Comparison of ENCODE assay signal across 20 cellular contexts in genomic region chr18:8117008-8117376, GRCh38.
DNase-seq lines count a peak whose midpoint lies in the region; ATAC-seq and TF ChIP-seq lines count a peak whose summit lies in the region.
"Had no signal": no experiment of that assay in that cellular context is flagged by ENCODE, and none has a peak within 500 bp of the region (broad histone marks: within the 10 kb centered on the region; RNA-seq: fewer than 3 reads in every experiment).

No MANE protein-coding gene starts in this region.

- 86 to 94% (median 89%) methylated on average over 2 of the region's 2 CpGs for WGBS in adrenal gland, 4 donors

- peaks cover 12% of the 10 kb centered on the region for H3K4me1 Mint-ChIP-seq in Calu3 (ENCODE audit: low read depth, unreplicated experiment)
- H3K4me1 Mint-ChIP-seq in progenitor cell of endocrine pancreas (ENCODE audit: low read depth): peaks cover 6% of the 10 kb centered on the region

- H3K27me3 ChIP-seq in adrenal gland: no peaks in the 10 kb centered on the region
- H3K27me3 ChIP-seq: body of pancreas, MG63, upper lobe of left lung had no signal

- H3K36me3 Mint-ChIP-seq in Calu3 (ENCODE audit: insufficient read depth, unreplicated experiment): no peaks in the 10 kb centered on the region
- H3K36me3 Mint-ChIP-seq in progenitor cell of endocrine pancreas (ENCODE audit: insufficient read depth): no peaks in the 10 kb centered on the region
- H3K36me3 Mint-ChIP-seq: activated naive CD4-positive, alpha-beta T cell treated with anti-CD3 and anti-CD28 coated beads, Interleukin-2, amount 50 U/mL, for 72 hours; naive thymus-derived CD8-positive, alpha-beta T cell had no signal

- TF ChIP-seq POLR2A in adrenal gland (IDR thresholded peaks at IDR 0.05): no peak

- peak overlapping the region; percentile 69 for H3K27ac Mint-ChIP-seq in Calu3 (ENCODE audit: unreplicated experiment)
- peak overlapping the region; percentile 31 for H3K27ac Mint-ChIP-seq in progenitor cell of endocrine pancreas
- H3K27ac Mint-ChIP-seq: naive thymus-derived CD8-positive, alpha-beta T cell; T-helper 1 cell treated with Interleukin-12 subunit alpha and Interleukin-12 subunit beta and Interleukin-4 antibody, amounts not matched to agents 30 μg/mL and 1 μg/mL, for 36 hours had no signal

- intact Hi-C loops in Calu3 (cut with micrococcal nuclease; ENCODE audit: unreplicated experiment): no loop called here
- intact Hi-C loops in adrenal gland (cut with DNase I): no loop called here

- H3K4me3 Mint-ChIP-seq in Calu3 (ENCODE audit: low read depth, unreplicated experiment) (no peak overlapping the region), progenitor cell of endocrine pancreas (ENCODE audit: low read depth) (no peak overlapping the region)
- H3K4me3 Mint-ChIP-seq: naive thymus-derived CD8-positive, alpha-beta T cell; T-helper 1 cell treated with Interleukin-12 subunit alpha and Interleukin-12 subunit beta and Interleukin-4 antibody, amounts not matched to agents 30 μg/mL and 1 μg/mL, for 36 hours had no signal

- DNase-seq in Calu3: no peak
- DNase-seq in adrenal gland: no peak
- peak; percentile 4 for DNase-seq in fibroblast of the aortic adventitia (ENCODE audit: low read depth)
- no peak for DNase-seq in progenitor cell of endocrine pancreas (ENCODE audit: low spot score, unreplicated experiment)
- no peak for DNase-seq in DMS79 (lab: John Stamatoyannopoulos, UW)
- DNase-seq in C1 segment of cervical spinal cord (lab: John Stamatoyannopoulos, UW): no peak
- DNase-seq in NCI-H1694 treated with DMSO at 0.1 percent for 48 hours (lab: John Stamatoyannopoulos, UW): no peak
- DNase-seq: ACHN; activated CD4-positive, alpha-beta T cell treated with anti-CD3 and anti-CD28 coated beads for 4 hours; naive thymus-derived CD8-positive, alpha-beta T cell; NCI-H1436; NCI-H510A treated with DMSO at 0.1 percent for 48 hours; right cardiac atrium; upper lobe of left lung had no signal

- H3K27ac ChIP-seq in adrenal gland: peak overlapping the region in 3 of 5 donors; percentile 40 to 69 (median 48)
- H3K27ac ChIP-seq: body of pancreas, C4-2B had no signal

- H3K4me3 ChIP-seq in adrenal gland: no peak overlapping the region
- H3K4me3 ChIP-seq in fibroblast of the aortic adventitia (ENCODE audit: low read depth, low read length): no peak overlapping the region
- H3K4me3 ChIP-seq: body of pancreas, MG63, upper lobe of left lung had no signal

- H3K9me3 Mint-ChIP-seq in Calu3 (ENCODE audit: low read depth, unreplicated experiment) (no peaks in the 10 kb centered on the region), progenitor cell of endocrine pancreas (ENCODE audit: low read depth) (no peaks in the 10 kb centered on the region)
- H3K9me3 Mint-ChIP-seq: activated naive CD4-positive, alpha-beta T cell treated with anti-CD3 and anti-CD28 coated beads, Interleukin-2, amount 50 U/mL, for 72 hours; T-helper 1 cell treated with Interleukin-12 subunit alpha and Interleukin-12 subunit beta and Interleukin-4 antibody, amounts not matched to agents 30 μg/mL and 1 μg/mL, for 36 hours had no signal

- H3K4me1 ChIP-seq in adrenal gland (replicated peaks in 1 of 2): peaks cover 6 to 13% of the 10 kb centered on the region in 2 donors

- CTCF ChIA-PET in Calu3 (lab: Charles Lee): no interaction called here

- no peaks in the 10 kb centered on the region for H3K9me3 ChIP-seq in adrenal gland (replicated peaks in 1 of 3)
- H3K9me3 ChIP-seq: body of pancreas, MG63, upper lobe of left lung had no signal

- H3K36me3 ChIP-seq in adrenal gland (replicated peaks in 1 of 2): no peaks in the 10 kb centered on the region
- H3K36me3 ChIP-seq: MG63, upper lobe of left lung had no signal

- TF ChIP-seq CTCF in Calu3 (IDR thresholded peaks at IDR 0.05; ENCODE audit: unreplicated experiment) (no peak), adrenal gland (IDR thresholded peaks at IDR 0.05) (no peak), fibroblast of the aortic adventitia (IDR thresholded peaks at IDR 0.05; ENCODE audit: insufficient read depth, low read length) (no peak), progenitor cell of endocrine pancreas (IDR thresholded peaks at IDR 0.05; ENCODE audit: unreplicated experiment) (no peak)

- no peaks in the 10 kb centered on the region for H3K27me3 Mint-ChIP-seq in Calu3 (ENCODE audit: unreplicated experiment)
- H3K27me3 Mint-ChIP-seq in progenitor cell of endocrine pancreas: no peaks in the 10 kb centered on the region
- H3K27me3 Mint-ChIP-seq: naive thymus-derived CD8-positive, alpha-beta T cell had no signal

- ATAC-seq in GM18858 (IDR thresholded peaks at IDR 0.05; ENCODE audit: unreplicated experiment): no peak
- ATAC-seq: activated naive CD4-positive, alpha-beta T cell treated with anti-CD3 and anti-CD28 coated beads, Interleukin-2, amount 50 U/mL, for 72 hours; body of pancreas; naive thymus-derived CD8-positive, alpha-beta T cell; right cardiac atrium had no signal

- no TSS peak for BruUV-seq in Calu3 (replicated peaks; lab: Mats Ljungman, UMichigan)
